Comparison of ENCODE assay signal across 8 cellular contexts in genomic region chr11:66051766-66052663, GRCh38. TPM values are rescaled to one million over a fixed set of nuclear protein-coding genes. Genes with fewer than 3 reads are reported as not detected.
DNase-seq lines count a peak whose midpoint lies in the region; ATAC-seq and TF ChIP-seq lines count a peak whose summit lies in the region.

TSS of gene SF3B2 (plus strand) at chr11:66052364. CDS start at chr11:66052385, 21 bp downstream.

- peak within 1 kb of the TSS; percentile 79 for H2AFZ ChIP-seq in GM23248

- H3K27ac ChIP-seq in DOHH2 (ENCODE audit: low read depth, low read length) (peak within 1 kb of the TSS; percentile 47), GM23248 (peak within 1 kb of the TSS; percentile 80)

- DNase-seq in GM23248 = peak; percentile 98
- peak; percentile 97 to 98 for DNase-seq in Kasumi-1 (lab: John Stamatoyannopoulos, UW)
- peak; percentile 98 for DNase-seq in RPMI7951 (ENCODE audit: low read depth)
- peak; percentile 97 for DNase-seq in activated T-helper 1 cell treated with anti-CD3 and anti-CD28 coated beads, Interleukin-12 subunit alpha, Interleukin-12 subunit beta, Interleukin-2, Interleukin-4 antibody, amounts not matched to agents 30 ng/mL and 10 ng/mL and 1 ng/mL, durations not matched to agents 14 hours and 24 hours and 36 hours (ENCODE audit: low spot score)
- DNase-seq in fibroblast of gingiva (ENCODE audit: low read depth) = peak; percentile 98
- peak; percentile 88 to 97 (median 94) for DNase-seq in naive thymus-derived CD8-positive, alpha-beta T cell
- DNase-seq in stimulated activated naive CD4-positive, alpha-beta T cell (lab: John Stamatoyannopoulos, UW) = peak; percentile 87 to 94 (median 91)

- H3K36me3 ChIP-seq in DOHH2 (ENCODE audit: control insufficient read depth, low read length) (peaks cover 47% of the 10 kb centered on the region), GM23248 (ENCODE audit: low read depth) (peaks cover 22% of the 10 kb centered on the region)

- peak within 1 kb of the TSS; percentile 100 for H3K4me3 Mint-ChIP-seq in activated T-helper 1 cell treated with anti-CD3 and anti-CD28 coated beads, Interleukin-12 subunit alpha, Interleukin-12 subunit beta, Interleukin-2, Interleukin-4 antibody, amounts not matched to agents 30 ng/mL and 10 ng/mL and 1 ng/mL, durations not matched to agents 14 hours and 24 hours and 36 hours
- H3K4me3 Mint-ChIP-seq in naive thymus-derived CD8-positive, alpha-beta T cell = peak within 1 kb of the TSS; percentile 98 to 100 (median 99)

- POLR2A ChIA-PET in naive thymus-derived CD8-positive, alpha-beta T cell (lab: Charles Lee) = interaction anchor here (0.7 to 2.9 kb wide), 19 partner anchors 9 to 476 kb away, joined by 3 to 26 read pairs (median 4); partner anchors contain the start of genes BANF1, CST6, EHBP1L1 and EIF1AD

- in situ Hi-C loops in GM23248 (cut with MboI) = no loop called here

- H3K9me3 ChIP-seq in DOHH2 (ENCODE audit: control insufficient read depth, insufficient read depth, low read length) (no peaks in the 10 kb centered on the region), GM23248 (ENCODE audit: low read depth) (no peaks in the 10 kb centered on the region)

- no peak for TF ChIP-seq CTCF in DOHH2 (IDR thresholded peaks at IDR 0.05; ENCODE audit: low read depth, low read length, poor library complexity, severe bottlenecking)

- H3K36me3 Mint-ChIP-seq in activated T-helper 1 cell treated with anti-CD3 and anti-CD28 coated beads, Interleukin-12 subunit alpha, Interleukin-12 subunit beta, Interleukin-2, Interleukin-4 antibody, amounts not matched to agents 30 ng/mL and 10 ng/mL and 1 ng/mL, durations not matched to agents 14 hours and 24 hours and 36 hours (ENCODE audit: low read depth) = peaks cover 28% of the 10 kb centered on the region
- H3K36me3 Mint-ChIP-seq in naive thymus-derived CD8-positive, alpha-beta T cell = peaks cover 3 to 39% (median 3%) of the 10 kb centered on the region in 3 donors

- H3F3A ChIP-seq in DOHH2 (ENCODE audit: control insufficient read depth, insufficient read depth) (no peaks in the 10 kb centered on the region), GM23248 (ENCODE audit: insufficient read depth) (peaks cover 15% of the 10 kb centered on the region; the same call in 1 of the 2 replicates)

- WGBS in GM23248 (ENCODE audit: low coverage in 1 of 2, low lambda C conversion rate in 2 of 2, missing lambda C conversion rate in 2 of 2), 2 experiments = 1% methylated on average over 64 to 83 of the region's 84 CpGs

- H3K9ac ChIP-seq in GM23248 = peak within 1 kb of the TSS; percentile 97

- intact Hi-C loops in activated T-helper 1 cell treated with anti-CD3 and anti-CD28 coated beads, Interleukin-12 subunit alpha, Interleukin-12 subunit beta, Interleukin-2, Interleukin-4 antibody, amounts not matched to agents 30 ng/mL and 10 ng/mL and 1 ng/mL, durations not matched to agents 14 hours and 24 hours and 36 hours (cut with micrococcal nuclease) = loop anchor here (1.0 to 10.0 kb wide), 6 partner anchors 17 to 293 kb away; partner anchors contain the start of genes B4GAT1, BANF1, BRMS1 and CCDC85B

- peak within 1 kb of the TSS; percentile 97 for H3K27ac Mint-ChIP-seq in activated T-helper 1 cell treated with anti-CD3 and anti-CD28 coated beads, Interleukin-12 subunit alpha, Interleukin-12 subunit beta, Interleukin-2, Interleukin-4 antibody, amounts not matched to agents 30 ng/mL and 10 ng/mL and 1 ng/mL, durations not matched to agents 14 hours and 24 hours and 36 hours
- H3K27ac Mint-ChIP-seq in naive thymus-derived CD8-positive, alpha-beta T cell = peak within 1 kb of the TSS; percentile 95 to 99 (median 98)

- no peaks in the 10 kb centered on the region for H3K9me2 ChIP-seq in DOHH2 (replicated peaks; ENCODE audit: control insufficient read depth, low read length)
- H3K9me2 ChIP-seq in GM23248 (ENCODE audit: insufficient read depth) = no peaks in the 10 kb centered on the region

- ATAC-seq in naive thymus-derived CD8-positive, alpha-beta T cell = peak; percentile 95 to 97

- H3K27me3 Mint-ChIP-seq in activated T-helper 1 cell treated with anti-CD3 and anti-CD28 coated beads, Interleukin-12 subunit alpha, Interleukin-12 subunit beta, Interleukin-2, Interleukin-4 antibody, amounts not matched to agents 30 ng/mL and 10 ng/mL and 1 ng/mL, durations not matched to agents 14 hours and 24 hours and 36 hours (ENCODE audit: insufficient read depth) = peaks cover 4% of the 10 kb centered on the region
- H3K27me3 Mint-ChIP-seq in naive thymus-derived CD8-positive, alpha-beta T cell = peaks cover 0 to 5% (median 0%) of the 10 kb centered on the region in 5 donors

- peaks cover 33% of the 10 kb centered on the region for H3K4me1 Mint-ChIP-seq in activated T-helper 1 cell treated with anti-CD3 and anti-CD28 coated beads, Interleukin-12 subunit alpha, Interleukin-12 subunit beta, Interleukin-2, Interleukin-4 antibody, amounts not matched to agents 30 ng/mL and 10 ng/mL and 1 ng/mL, durations not matched to agents 14 hours and 24 hours and 36 hours (ENCODE audit: low read depth)
- peaks cover 19 to 44% (median 37%) of the 10 kb centered on the region in 4 donors for H3K4me1 Mint-ChIP-seq in naive thymus-derived CD8-positive, alpha-beta T cell

- H3K4me3 ChIP-seq in DOHH2 (ENCODE audit: low read length) (peak within 1 kb of the TSS; percentile 83), GM23248 (peak within 1 kb of the TSS; percentile 97)

- H3K4me1 ChIP-seq in DOHH2 (ENCODE audit: control insufficient read depth, low read length) (peaks cover 25% of the 10 kb centered on the region), GM23248 (ENCODE audit: insufficient read depth) (peaks cover 22% of the 10 kb centered on the region)

- H3K4me2 ChIP-seq in DOHH2 (ENCODE audit: low read length) = peak within 1 kb of the TSS; percentile 77
- H3K4me2 ChIP-seq in GM23248 (ENCODE audit: unreplicated experiment) = peak within 1 kb of the TSS; percentile 94

- peaks cover 4% of the 10 kb centered on the region; the same call in 1 of the 2 replicates for H4K20me1 ChIP-seq in DOHH2 (ENCODE audit: control insufficient read depth, insufficient read depth, low read depth, low read length)
- H4K20me1 ChIP-seq in GM23248 (ENCODE audit: insufficient read depth) = no peaks in the 10 kb centered on the region

- peaks cover 45% of the 10 kb centered on the region for H3K79me2 ChIP-seq in DOHH2 (ENCODE audit: control insufficient read depth, low read length)
- H3K79me2 ChIP-seq in GM23248 (ENCODE audit: insufficient read depth) = peaks cover 48% of the 10 kb centered on the region

- no peaks in the 10 kb centered on the region for H3K9me3 Mint-ChIP-seq in activated T-helper 1 cell treated with anti-CD3 and anti-CD28 coated beads, Interleukin-12 subunit alpha, Interleukin-12 subunit beta, Interleukin-2, Interleukin-4 antibody, amounts not matched to agents 30 ng/mL and 10 ng/mL and 1 ng/mL, durations not matched to agents 14 hours and 24 hours and 36 hours
- no peaks in the 10 kb centered on the region for H3K9me3 Mint-ChIP-seq in naive thymus-derived CD8-positive, alpha-beta T cell

- H3K27me3 ChIP-seq in DOHH2 (ENCODE audit: control insufficient read depth, low read length) (no peaks in the 10 kb centered on the region), GM23248 (replicated peaks; ENCODE audit: insufficient read depth) (no peaks in the 10 kb centered on the region)

RNA-seq across cellular contexts. Expression of gene SF3B2, which starts in this region (rescaled TPM):
- total RNA-seq in GM23248 (2014; rRNA removed; shearing (Covaris generic)) = 95.7 and 117 TPM in 2 replicates
- polyA plus RNA-seq in GM23248 (2016; fragmentation: Nextera tagmentation; extraction: Ambion mirVana) = 146 and 152 TPM in 2 replicates
- total RNA-seq in RPMI7951 (2014; rRNA removed; shearing (Covaris generic)) = 198 and 205 TPM in 2 replicates
- 267 TPM in 2 replicates for total RNA-seq in activated T-helper 1 cell treated with anti-CD3 and anti-CD28 coated beads, Interleukin-12 subunit alpha, Interleukin-12 subunit beta, Interleukin-2, Interleukin-4 antibody, amounts not matched to agents 30 ng/mL and 10 ng/mL and 1 ng/mL, durations not matched to agents 14 hours and 24 hours and 36 hours
- total RNA-seq in naive thymus-derived CD8-positive, alpha-beta T cell = 100 to 1,000 TPM; 184 to 197 TPM
- polyA plus RNA-seq in naive thymus-derived CD8-positive, alpha-beta T cell = 100 to 1,000 TPM in 1 of 3 donors, 10 to 100 TPM in 2; 70.3 to 115 (median 91.6) TPM

Comparison
In these comparisons a context has a peak if more than half of its experiments do, and no peak if none do; other contexts are left out.
1. Peak in every context shown above with its lines: DNase-seq, ATAC-seq, H3K4me3 ChIP-seq and H3K27ac ChIP-seq.